In the genomic region with DNA sequence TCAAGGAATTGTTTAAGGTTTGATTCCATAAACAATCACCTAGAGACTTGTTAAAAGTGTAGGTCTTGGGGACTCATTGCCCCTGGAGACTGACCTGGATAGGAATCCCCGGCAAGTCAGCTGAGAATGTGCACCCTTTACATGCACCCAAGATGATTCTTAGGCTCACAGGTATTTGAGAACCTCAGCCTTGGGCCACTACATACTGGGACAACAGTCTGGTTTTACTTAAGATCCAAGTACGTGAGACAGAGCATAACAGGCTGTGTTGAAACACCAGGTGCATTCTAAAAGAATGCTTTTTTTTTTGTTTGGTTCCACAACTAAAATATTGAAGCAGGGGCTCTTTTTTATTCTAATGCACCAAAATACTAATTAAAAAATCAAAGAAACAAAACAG, we compare ENCODE assay signal across 7 cellular contexts.
"Had no signal": no experiment of that assay in that cellular context is flagged by ENCODE, and none has a peak within 500 bp of the region (broad histone marks: within the 10 kb centered on the region; RNA-seq: fewer than 3 reads in every experiment).

No MANE protein-coding gene starts in this region.

- H3K4me3 ChIP-seq: K562 had no signal

- FAIRE-seq: HepG2, HTR-8/SVneo, K562 had no signal

- DNase-seq: IMR-90, KBM-7, KG1 had no signal

- H3K27ac ChIP-seq: HL-60 had no signal

- ATAC-seq: HepG2, K562 had no signal
